ENCODE assay signal across 13 cellular contexts in genomic region chr12:31524791-31525495, GRCh38.
DNase-seq lines count a peak whose midpoint lies in the region; ATAC-seq and TF ChIP-seq lines count a peak whose summit lies in the region.
"Had no signal": no experiment of that assay in that cellular context is flagged by ENCODE, and none has a peak within 500 bp of the region (broad histone marks: within the 10 kb centered on the region; RNA-seq: fewer than 3 reads in every experiment).

No MANE protein-coding gene starts in this region.

- peaks cover 24% of the 10 kb centered on the region for H3K4me1 ChIP-seq in ACC112 (ENCODE audit: control insufficient read depth, insufficient read depth, low read length, unreplicated experiment)
- H3K4me1 ChIP-seq: esophagus squamous epithelium had no signal

- TF ChIP-seq CTCF in WTC11 (IDR thresholded peaks at IDR 0.05): no peak

- H3K27me3 Mint-ChIP-seq in WTC11 (ENCODE audit: low read depth): no peaks in the 10 kb centered on the region

- no peaks in the 10 kb centered on the region for H3K27me3 ChIP-seq in ACC112 (ENCODE audit: insufficient read depth, low read length)
- H3K27me3 ChIP-seq: esophagus squamous epithelium, vagina had no signal

- CTCF ChIA-PET in WTC11 (lab: Charles Lee): no interaction called here

- peaks cover 12% of the 10 kb centered on the region for H3K79me2 ChIP-seq in ACC112 (ENCODE audit: control insufficient read depth, insufficient read depth, low read length, unreplicated experiment)

- peaks cover 62% of the 10 kb centered on the region for H3K4me1 Mint-ChIP-seq in WTC11

- peak overlapping the region; percentile 35; the same call in 1 of the 2 replicates for H3K27ac Mint-ChIP-seq in WTC11

- peak overlapping the region; percentile 48; the same call in 1 of the 2 replicates for H3K27ac ChIP-seq in ACC112 (ENCODE audit: low read depth, low read length)
- H3K27ac ChIP-seq: esophagus squamous epithelium, skin epidermis, vagina had no signal

- peak overlapping the region; percentile 53 for H3K4me3 ChIP-seq in ACC112 (ENCODE audit: low read depth, low read length)
- H3K4me3 ChIP-seq: esophagus squamous epithelium, skin epidermis, vagina had no signal

- DNase-seq in WTC11 (ENCODE audit: low spot score) (no peak), NCI-H1436 treated with DMSO at 0.1 percent for 48 hours (lab: John Stamatoyannopoulos, UW) (no peak), NCI-H526 (lab: John Stamatoyannopoulos, UW) (no peak), ecto neural progenitor cell (ENCODE audit: low spot score) (no peak), NCI-H510A treated with DMSO at 0.1 percent for 48 hours (lab: John Stamatoyannopoulos, UW) (no peak)
- DNase-seq: activated CD8-positive, alpha-beta memory T cell treated with anti-CD3 and anti-CD28 coated beads for 24 hours; esophagus squamous epithelium; KG1 had no signal

- H3K4me3 Mint-ChIP-seq in WTC11: no peak overlapping the region

- H3K9me3 Mint-ChIP-seq in WTC11: no peaks in the 10 kb centered on the region

- no peaks in the 10 kb centered on the region for H3K36me3 ChIP-seq in ACC112 (ENCODE audit: insufficient read depth, low read length)
- H3K36me3 ChIP-seq: esophagus squamous epithelium, vagina had no signal

- ATAC-seq in GM19395 (IDR thresholded peaks at IDR 0.05; ENCODE audit: unreplicated experiment): peak; percentile 93
- ATAC-seq in HG03064 (IDR thresholded peaks at IDR 0.05; ENCODE audit: low read depth, unreplicated experiment): peak; percentile 76
- ATAC-seq in WTC11: no peak

- POLR2A ChIA-PET in WTC11 (lab: Charles Lee): no interaction called here

- H2AFZ ChIP-seq in ACC112 (ENCODE audit: low read length, unreplicated experiment): no peak overlapping the region

- no peaks in the 10 kb centered on the region for H3K36me3 Mint-ChIP-seq in WTC11

TF ChIP-seq in WTC11, 78 proteins besides CTCF, POLR2A, EP300 and RAD21:
- no peak for TF ChIP-seq PREB (CRISPR knock-in tag; IDR thresholded peaks at IDR 0.05; ENCODE audit: borderline replicate concordance)
- TF ChIP-seq ZNF416 (CRISPR knock-in tag; IDR thresholded peaks at IDR 0.05): no peak
